ENCODE assay signal across 22 cellular contexts in genomic region chr18:24068945-24069693, GRCh38. TPM values are rescaled to one million over a fixed set of nuclear protein-coding genes. Genes with fewer than 3 reads are reported as not detected.
DNase-seq lines count a peak whose midpoint lies in the region; TF ChIP-seq lines count a peak whose summit lies in the region.
"Had no signal": no experiment of that assay in that cellular context is flagged by ENCODE, and none has a peak within 500 bp of the region (broad histone marks: within the 10 kb centered on the region; RNA-seq: fewer than 3 reads in every experiment).

No MANE protein-coding gene starts in this region.

- peaks cover 23% of the 10 kb centered on the region for H3K36me3 Mint-ChIP-seq in progenitor cell of endocrine pancreas (ENCODE audit: insufficient read depth)

- CTCF ChIA-PET in SK-N-SH (lab: Yijun Ruan, JAX): interaction anchor here (1.0 to 1.4 kb wide), 2 partner anchors 12 to 53 kb away, joined by 3 read pairs; no protein-coding TSS in a partner anchor

- no peaks in the 10 kb centered on the region for H3K27me3 ChIP-seq in SK-N-SH (ENCODE audit: insufficient read depth)
- H3K27me3 ChIP-seq: gastroesophageal sphincter had no signal

- no peak overlapping the region for H3K4me3 ChIP-seq in SK-N-SH (ENCODE audit: low read depth in 2 of 2, low read length in 1 of 2)
- H3K4me3 ChIP-seq: A549, gastroesophageal sphincter, skin epidermis had no signal

- no peak overlapping the region for H2AFZ ChIP-seq in SK-N-SH (ENCODE audit: low read depth)

- H3K9me3 Mint-ChIP-seq in progenitor cell of endocrine pancreas (ENCODE audit: low read depth): no peaks in the 10 kb centered on the region
- H3K9me3 Mint-ChIP-seq: CD14-positive monocyte, IgD-negative memory B cell had no signal

- no peaks in the 10 kb centered on the region; the same call in 1 of the 2 replicates for H3K79me2 ChIP-seq in SK-N-SH (ENCODE audit: insufficient read depth)

- H3F3A ChIP-seq in SK-N-SH (replicated peaks; ENCODE audit: insufficient read depth): no peaks in the 10 kb centered on the region

- TF ChIP-seq CTCF in progenitor cell of endocrine pancreas (IDR thresholded peaks at IDR 0.05; ENCODE audit: unreplicated experiment): no peak
- TF ChIP-seq CTCF in SK-N-SH (IDR thresholded peaks at IDR 0.05): no peak

- no peak overlapping the region for H3K4me3 Mint-ChIP-seq in progenitor cell of endocrine pancreas (ENCODE audit: low read depth)
- H3K4me3 Mint-ChIP-seq: CD14-positive monocyte, IgD-negative memory B cell, nephron progenitor cell had no signal

- peaks cover 4 to 11% of the 10 kb centered on the region in 2 experiments for H3K4me1 ChIP-seq in SK-N-SH (ENCODE audit: control insufficient read depth in 1 of 2, insufficient read depth in 2 of 2, low read depth in 1 of 2, low read length in 1 of 2)
- H3K4me1 ChIP-seq: gastroesophageal sphincter had no signal

- no peak for TF ChIP-seq EP300 in SK-N-SH (IDR thresholded peaks at IDR 0.05; ENCODE audit: borderline replicate concordance in 1 of 2, low read depth in 1 of 2, low read length in 1 of 2)

- POLR2A ChIA-PET in SK-N-SH (lab: Yijun Ruan, JAX): no interaction called here

- no peak for TF ChIP-seq RAD21 in SK-N-SH (IDR thresholded peaks at IDR 0.05; ENCODE audit: low read length)

- peaks cover 27% of the 10 kb centered on the region for H3K27me3 Mint-ChIP-seq in progenitor cell of endocrine pancreas
- H3K27me3 Mint-ChIP-seq: IgD-negative memory B cell had no signal

- H3K27ac ChIP-seq in SK-N-SH (ENCODE audit: low read depth in 2 of 2, low read length in 1 of 2): no peak overlapping the region
- no peak overlapping the region for H3K27ac ChIP-seq in substantia nigra (ENCODE audit: low read depth, low read length, poor library complexity, severe bottlenecking)
- H3K27ac ChIP-seq: A549, epithelial cell of prostate, gastroesophageal sphincter, skin epidermis had no signal

- no peak overlapping the region for H3K4me2 ChIP-seq in SK-N-SH
- H3K4me2 ChIP-seq: A549 had no signal

- H3K9me3 ChIP-seq in SK-N-SH: no peaks in the 10 kb centered on the region
- H3K9me3 ChIP-seq: A549, gastroesophageal sphincter had no signal

- no peak overlapping the region for H3K9ac ChIP-seq in SK-N-SH

- WGBS in SK-N-SH (ENCODE audit: low lambda C conversion rate): 95% methylated on average over 7 of the region's 7 CpGs

- H3K27ac Mint-ChIP-seq in progenitor cell of endocrine pancreas: peak overlapping the region; percentile 20
- H3K27ac Mint-ChIP-seq: CD14-positive monocyte, nephron progenitor cell had no signal

- H3K9me2 ChIP-seq in SK-N-SH: no peaks in the 10 kb centered on the region

- peaks cover 0 to 12% of the 10 kb centered on the region in 2 experiments for H3K36me3 ChIP-seq in SK-N-SH (replicated peaks in 1 of 2; ENCODE audit: control insufficient read depth in 1 of 2, insufficient read depth in 2 of 2, low read length in 1 of 2)

- H3K4me1 Mint-ChIP-seq in progenitor cell of endocrine pancreas (ENCODE audit: low read depth): peaks cover 33% of the 10 kb centered on the region

- DNase-seq in NCI-H1105 treated with DMSO at 0.1 percent for 48 hours (lab: John Stamatoyannopoulos, UW) (peak; percentile 43), NCI-H1105 (lab: John Stamatoyannopoulos, UW) (no peak), LHCN-M2 (ENCODE audit: low read depth) (peak; percentile 61), SHP77 (lab: John Stamatoyannopoulos, UW) (peak; percentile 11 to 13), progenitor cell of endocrine pancreas (ENCODE audit: low spot score, unreplicated experiment) (no peak), SK-N-SH (no peak), substantia nigra (lab: John Stamatoyannopoulos, UW) (no peak), amniotic stem cell (lab: John Stamatoyannopoulos, UW) (no peak)
- DNase-seq: activated CD4-positive, alpha-beta T cell treated with anti-CD3 and anti-CD28 coated beads for 4 hours; activated effector memory CD4-positive, alpha-beta T cell treated with anti-CD3 and anti-CD28 coated beads, Interleukin-2, amount 50 U/mL, for 16 hours; caudate nucleus; left colon; midbrain; NCI-H446 treated with DMSO at 0.1 percent for 48 hours; nephron progenitor cell; stimulated activated CD4-positive, alpha-beta T cell treated with anti-CD3 and anti-CD28 coated beads, Interleukin-4, amount 100 ng/mL, for 1 hour had no signal

- H4K20me1 ChIP-seq in SK-N-SH (ENCODE audit: insufficient read depth): no peaks in the 10 kb centered on the region

TF ChIP-seq in SK-N-SH, 30 proteins besides CTCF, POLR2A, EP300 and RAD21:
- no peak for TF ChIP-seq NRF1 (IDR thresholded peaks at IDR 0.05; ENCODE audit: low read depth, low read length)
- no peak for TF ChIP-seq IRF3 (IDR thresholded peaks at IDR 0.05; ENCODE audit: low read depth, low read length)
- no peak for TF ChIP-seq POLR2AphosphoS5 (IDR thresholded peaks at IDR 0.05; ENCODE audit: low read depth, low read length)
- no peak for TF ChIP-seq FOXJ3 (CRISPR knock-in tag; IDR thresholded peaks at IDR 0.05)
- TF ChIP-seq FOXM1 (IDR thresholded peaks at IDR 0.05; ENCODE audit: low read depth): no peak
- TF ChIP-seq USF1 (IDR thresholded peaks at IDR 0.05; ENCODE audit: borderline replicate concordance, low read depth): no peak
- TF ChIP-seq SIN3A (IDR thresholded peaks at IDR 0.05; ENCODE audit: borderline replicate concordance, low read depth, low read length): no peak
- TF ChIP-seq MXI1 (IDR thresholded peaks at IDR 0.05; ENCODE audit: low read depth, low read length): no peak
- no peak for TF ChIP-seq EZH2phosphoT487 (IDR thresholded peaks at IDR 0.05; ENCODE audit: borderline replicate concordance, low read depth)
- TF ChIP-seq JUND (IDR thresholded peaks at IDR 0.05): no peak
- TF ChIP-seq TCF12 (IDR thresholded peaks at IDR 0.05): no peak
- TF ChIP-seq GABPA (IDR thresholded peaks at IDR 0.05; ENCODE audit: low read depth): no peak
- no peak for TF ChIP-seq RXRA (IDR thresholded peaks at IDR 0.05; ENCODE audit: borderline replicate concordance, low read depth)
- TF ChIP-seq GATA2 (CRISPR knock-in tag; IDR thresholded peaks at IDR 0.05): no peak
- TF ChIP-seq TAF1 (IDR thresholded peaks at IDR 0.05; ENCODE audit: borderline replicate concordance, low read depth, low read length): no peak
- TF ChIP-seq YY1 (IDR thresholded peaks at IDR 0.05; ENCODE audit: low read depth): no peak

RNA-seq across cellular contexts. Expression of gene TTC39C, which starts 54.6 kb away (rescaled TPM):
- total RNA-seq in LHCN-M2 (2014; rRNA removed): 18.3 and 22.8 TPM in 2 replicates
- 9.7 TPM for polyA plus RNA-seq in LHCN-M2 (2012)
- total RNA-seq in progenitor cell of endocrine pancreas: 28.8 and 30.1 TPM in 2 replicates
- 8.6 and 9.8 TPM in 2 replicates for polyA plus RNA-seq in SK-N-SH (2012; rRNA removed)
- 10.4 and 13.6 TPM in 2 replicates for polyA plus RNA-seq in SK-N-SH (2012; cell fraction: cytosol; rRNA removed)
- 14.1 and 16.2 TPM in 2 replicates for polyA plus RNA-seq in SK-N-SH (2012; cell fraction: nucleus; rRNA removed)

Comparison
In these comparisons a context has a peak if more than half of its experiments do, and no peak if none do; other contexts are left out.
1. DNase-seq: peak in NCI-H1105 treated with DMSO at 0.1 percent for 48 hours (single experiment), LHCN-M2 (single experiment) and SHP77 (2 of 2); none in NCI-H1105 (single experiment), progenitor cell of endocrine pancreas (single experiment), SK-N-SH (single experiment), substantia nigra (0 of 49) and amniotic stem cell (single experiment).